ENCODE assay signal across 8 cellular contexts in the genomic region with DNA sequence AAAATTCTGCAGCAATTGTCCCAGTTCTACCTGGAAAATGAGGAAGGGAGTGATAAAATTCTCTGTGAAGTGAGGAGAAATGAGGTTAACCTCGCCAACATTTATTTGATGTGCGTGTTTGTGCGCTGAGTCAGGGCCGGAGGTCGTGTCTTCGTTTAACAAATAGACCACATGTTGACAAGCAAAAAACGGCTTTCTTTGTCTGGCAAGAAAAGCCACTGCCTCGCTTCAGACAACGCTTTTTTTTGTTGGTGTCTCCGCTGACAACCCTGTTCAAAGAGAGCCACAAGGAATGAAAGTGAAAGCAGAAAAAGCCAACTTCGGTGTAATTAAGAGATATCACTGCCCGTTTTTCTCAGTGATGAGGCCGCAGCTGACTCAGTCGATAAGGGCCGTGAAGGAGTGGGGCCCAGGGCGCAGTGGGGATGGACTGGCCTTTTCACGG.
DNase-seq lines count a peak whose midpoint lies in the region; ATAC-seq, FAIRE-seq and TF ChIP-seq lines count a peak whose summit lies in the region.

No MANE protein-coding gene starts in this region.

- no peak for ATAC-seq in naive thymus-derived CD8-positive, alpha-beta T cell
- ATAC-seq in HG03139 (IDR thresholded peaks at IDR 0.05; ENCODE audit: unreplicated experiment), result no peak
- ATAC-seq in GM18870 (IDR thresholded peaks at IDR 0.05; ENCODE audit: unreplicated experiment), result no peak

- peak overlapping the region; percentile 78 for H3K27ac Mint-ChIP-seq in chondrocyte (ENCODE audit: unreplicated experiment)
- H3K27ac Mint-ChIP-seq in naive thymus-derived CD8-positive, alpha-beta T cell, result peak overlapping the region in 8 of 10 donors; percentile 31 to 86 (median 72)

- in situ Hi-C loops in G401 (cut with HindIII; ENCODE audit: low sequenced_read_pairs), result no loop called here

- POLR2A ChIA-PET in naive thymus-derived CD8-positive, alpha-beta T cell (lab: Charles Lee), result no interaction called here

- peaks cover 12% of the 10 kb centered on the region for H3K4me1 Mint-ChIP-seq in chondrocyte (ENCODE audit: low read depth)
- H3K4me1 Mint-ChIP-seq in naive thymus-derived CD8-positive, alpha-beta T cell, result peaks cover 10 to 19% (median 10%) of the 10 kb centered on the region in 4 donors

- H3K36me3 Mint-ChIP-seq in chondrocyte (ENCODE audit: low read depth), result no peaks in the 10 kb centered on the region
- H3K36me3 Mint-ChIP-seq in naive thymus-derived CD8-positive, alpha-beta T cell, result no peaks in the 10 kb centered on the region

- no peaks in the 10 kb centered on the region for H3K9me3 Mint-ChIP-seq in chondrocyte (ENCODE audit: low read depth)
- H3K9me3 Mint-ChIP-seq in naive thymus-derived CD8-positive, alpha-beta T cell, result peaks cover 0 to 8% (median 3%) of the 10 kb centered on the region in 9 donors

- FAIRE-seq in HTR-8/SVneo (lab: Jason Lieb, UNC), result no peak

- TF ChIP-seq CTCF in chondrocyte (IDR thresholded peaks at IDR 0.05), result no peak

- DNase-seq in G401 (ENCODE audit: low spot score) (peak; percentile 1), MV-4-11 (lab: John Stamatoyannopoulos, UW) (peak; percentile 74), chondrocyte (ENCODE audit: low spot score) (no peak), HTR-8/SVneo (ENCODE audit: insufficient read length, low spot score) (no peak), inferior parietal cortex (ENCODE audit: extremely low spot score) (no peak)
- DNase-seq in naive thymus-derived CD8-positive, alpha-beta T cell, result peak in 2 of 10 donors; percentile 0 to 8

- H3K27me3 Mint-ChIP-seq in chondrocyte (ENCODE audit: low read depth), result no peaks in the 10 kb centered on the region
- H3K27me3 Mint-ChIP-seq in naive thymus-derived CD8-positive, alpha-beta T cell, result peaks cover 0 to 3% (median 0%) of the 10 kb centered on the region in 5 donors

- H3K4me3 Mint-ChIP-seq in chondrocyte (ENCODE audit: unreplicated experiment), result peak overlapping the region; percentile 70
- H3K4me3 Mint-ChIP-seq in naive thymus-derived CD8-positive, alpha-beta T cell, result peak overlapping the region; percentile 62 to 87 (median 76)

Comparison
In these comparisons a context has a peak if more than half of its experiments do, and no peak if none do; other contexts are left out.
1. DNase-seq: peak in G401 (single experiment) and MV-4-11 (single experiment); none in chondrocyte (single experiment), HTR-8/SVneo (single experiment) and inferior parietal cortex (single experiment).